ENCODE assay signal across 8 cellular contexts in genomic region chr5:55344392-55344992, GRCh38.
DNase-seq lines count a peak whose midpoint lies in the region; ATAC-seq and TF ChIP-seq lines count a peak whose summit lies in the region.

No MANE protein-coding gene starts in this region.

- DNase-seq in COLO668 (lab: John Stamatoyannopoulos, UW; ENCODE audit: unreplicated experiment), result peak; percentile 33
- peak in 4 of 5 experiments; percentile 6 to 64 (median 44) for DNase-seq in T-helper 2 cell
- DNase-seq in astrocyte of the cerebellum (ENCODE audit: low read depth), result peak; percentile 46
- peak; percentile 25 for DNase-seq in iPS DF 6.9 (ENCODE audit: low read depth, low spot score)
- peak; percentile 41 to 77 (median 45) for DNase-seq in stimulated activated CD4-positive, alpha-beta T cell treated with anti-CD3 and anti-CD28 coated beads, Interleukin-12 subunit alpha, Interleukin-12 subunit beta, amount 100 ng/mL, for 48 hours (ENCODE audit: low read depth in 2 of 3, low spot score in 1 of 3)
- no peak for DNase-seq in cerebellar nuclear complex (lab: John Stamatoyannopoulos, UW)

- no peaks in the 10 kb centered on the region for H3K9me3 ChIP-seq in iPS DF 6.9 (ENCODE audit: control insufficient read depth, insufficient read depth, low read length)

- WGBS in iPS DF 6.9 (ENCODE audit: insufficient coverage, insufficient read length), result 100% methylated on average over 1 of the region's 2 CpGs

- H3K4me1 ChIP-seq in iPS DF 6.9 (ENCODE audit: control insufficient read depth, insufficient read depth, low read length), result no peaks in the 10 kb centered on the region

- H3K4me3 ChIP-seq in astrocyte of the cerebellum (ENCODE audit: low read depth, low read length) (no peak overlapping the region), iPS DF 6.9 (ENCODE audit: low read length) (no peak overlapping the region)

- ATAC-seq in HG03064 (IDR thresholded peaks at IDR 0.05; ENCODE audit: low read depth, unreplicated experiment), result peak; percentile 65
- no peak for ATAC-seq in GM21367 (IDR thresholded peaks at IDR 0.05; ENCODE audit: unreplicated experiment)

- peak; percentile 88 for TF ChIP-seq CTCF in astrocyte of the cerebellum (IDR thresholded peaks at IDR 0.05; ENCODE audit: low read depth, low read length, missing control alignments)

- peaks cover 17% of the 10 kb centered on the region; the same call in 1 of the 2 replicates for H3K36me3 ChIP-seq in iPS DF 6.9 (ENCODE audit: control insufficient read depth, insufficient read depth, low read length)

- H3K27me3 ChIP-seq in iPS DF 6.9 (ENCODE audit: control insufficient read depth, insufficient read depth, low read length), result no peaks in the 10 kb centered on the region

- no peak overlapping the region for H3K27ac ChIP-seq in iPS DF 6.9 (ENCODE audit: low read length)

- in situ Hi-C loops in astrocyte of the cerebellum (cut with HindIII; ENCODE audit: low sequenced_read_pairs), result no loop called here

Comparison
In these comparisons a context has a peak if more than half of its experiments do, and no peak if none do; other contexts are left out.
1. DNase-seq: peak in COLO668 (single experiment), T-helper 2 cell (4 of 5), astrocyte of the cerebellum (single experiment), iPS DF 6.9 (single experiment) and stimulated activated CD4-positive, alpha-beta T cell treated with anti-CD3 and anti-CD28 coated beads, Interleukin-12 subunit alpha, Interleukin-12 subunit beta, amount 100 ng/mL, for 48 hours (3 of 3); none in cerebellar nuclear complex (0 of 2).